ENCODE assay signal across 24 cellular contexts in genomic region chr13:66926851-66927524, GRCh38.
DNase-seq lines count a peak whose midpoint lies in the region; ATAC-seq and TF ChIP-seq lines count a peak whose summit lies in the region.
"Had no signal": no experiment of that assay in that cellular context is flagged by ENCODE, and none has a peak within 500 bp of the region (broad histone marks: within the 10 kb centered on the region; RNA-seq: fewer than 3 reads in every experiment).

No MANE protein-coding gene starts in this region.

- no peak overlapping the region for H3K27ac Mint-ChIP-seq in naive thymus-derived CD8-positive, alpha-beta T cell
- H3K27ac Mint-ChIP-seq: activated naive CD4-positive, alpha-beta T cell treated with anti-CD3 and anti-CD28 coated beads, Interleukin-2, amount 50 U/mL, for 72 hours; CD14-positive monocyte had no signal

- H3K27me3 ChIP-seq in IMR-90 (ENCODE audit: control insufficient read depth, insufficient read depth, low read length) (no peaks in the 10 kb centered on the region), adipocyte (replicated peaks; ENCODE audit: control insufficient read depth, insufficient read depth, low read length) (no peaks in the 10 kb centered on the region), left lung (no peaks in the 10 kb centered on the region), esophagus squamous epithelium (no peaks in the 10 kb centered on the region), stomach (no peaks in the 10 kb centered on the region)
- H3K27me3 ChIP-seq: uterus had no signal

- peak; percentile 14 for DNase-seq in Daoy (ENCODE audit: low read depth)
- peak; percentile 37 for DNase-seq in IMR-90
- DNase-seq in adipocyte (ENCODE audit: low read depth): peak; percentile 7
- no peak for DNase-seq in left lung
- no peak for DNase-seq in esophagus squamous epithelium (lab: John Stamatoyannopoulos, UW)
- DNase-seq in naive thymus-derived CD8-positive, alpha-beta T cell: no peak
- DNase-seq in GDM1 (lab: John Stamatoyannopoulos, UW): no peak
- DNase-seq in stomach: no peak
- DNase-seq: activated T-cell treated with anti-CD3 and anti-CD28 coated beads, Interleukin-2, amount 50 U/mL, for 72 hours; DMS 273 treated with DMSO at 0.1 percent for 48 hours; mesendoderm; NCI-H1092 treated with DMSO at 0.1 percent for 48 hours; NCI-H2171; psoas muscle; stimulated activated CD8-positive, alpha-beta memory T cell treated with anti-CD3 and anti-CD28 coated beads, Interleukin-4, amount 100 ng/mL, for 48 hours; uterus had no signal

- H3K9me3 ChIP-seq in IMR-90 (ENCODE audit: control insufficient read depth, insufficient read depth, low read length) (no peaks in the 10 kb centered on the region), adipocyte (ENCODE audit: control insufficient read depth, low read length) (no peaks in the 10 kb centered on the region), left lung (no peaks in the 10 kb centered on the region), esophagus squamous epithelium (no peaks in the 10 kb centered on the region), stomach (no peaks in the 10 kb centered on the region)
- H3K9me3 ChIP-seq: psoas muscle, uterus had no signal

- no peak overlapping the region for H2BK120ac ChIP-seq in IMR-90 (ENCODE audit: low read depth, low read length)

- H2AFZ ChIP-seq in IMR-90 (replicated peaks; ENCODE audit: low read length, poor library complexity): no peak overlapping the region

- no peaks in the 10 kb centered on the region for H3K79me1 ChIP-seq in IMR-90 (ENCODE audit: low read depth in 1 of 2, low read length in 2 of 2)

- no peak overlapping the region for H2AK9ac ChIP-seq in IMR-90 (replicated peaks; ENCODE audit: low read depth, low read length, poor library complexity)

- H3K9me3 Mint-ChIP-seq in naive thymus-derived CD8-positive, alpha-beta T cell: peaks cover 0 to 5% (median 0%) of the 10 kb centered on the region in 9 donors
- H3K9me3 Mint-ChIP-seq: activated naive CD4-positive, alpha-beta T cell treated with anti-CD3 and anti-CD28 coated beads, Interleukin-2, amount 50 U/mL, for 72 hours; activated T-cell treated with anti-CD3 and anti-CD28 coated beads, Interleukin-2, amount 50 U/mL, for 72 hours; nephron had no signal

- no peak overlapping the region for H4K8ac ChIP-seq in IMR-90 (ENCODE audit: low read depth in 2 of 2, low read length in 2 of 2)

- no peaks in the 10 kb centered on the region for H3K4me1 Mint-ChIP-seq in naive thymus-derived CD8-positive, alpha-beta T cell
- H3K4me1 Mint-ChIP-seq: CD14-positive monocyte, nephron had no signal

- in situ Hi-C loops in IMR-90 (cut with MboI; ENCODE audit: low sequenced_read_pairs): no loop called here

- TF ChIP-seq POLR2A in IMR-90 (IDR thresholded peaks at IDR 0.05; ENCODE audit: low read depth, low read length): no peak
- TF ChIP-seq POLR2A in esophagus squamous epithelium (IDR thresholded peaks at IDR 0.05): no peak
- no peak for TF ChIP-seq POLR2A in stomach (IDR thresholded peaks at IDR 0.05)

- dilution Hi-C loops in IMR-90 (cut with HindIII; ENCODE audit: low sequenced_read_pairs, unreplicated experiment): no loop called here

- no peak overlapping the region for H3K9ac ChIP-seq in IMR-90 (ENCODE audit: low read depth, low read length)
- H3K9ac ChIP-seq in adipocyte (ENCODE audit: low read length): no peak overlapping the region
- H3K9ac ChIP-seq: KMS-11 had no signal

- no peak overlapping the region for H3K23ac ChIP-seq in IMR-90 (ENCODE audit: low read depth, low read length)

- WGBS in IMR-90 (ENCODE audit: extremely low coverage in 2 of 2, insufficient read length in 1 of 2), 2 experiments: no CpG with 5 or more reads among the region's 6 CpGs
- 38 to 50% methylated on average over 6 of the region's 6 CpGs for WGBS in esophagus squamous epithelium, 2 donors
- WGBS in stomach, 5 donors: 66 to 80% (median 76%) methylated on average over 6 of the region's 6 CpGs

- TF ChIP-seq CTCF in IMR-90 (conservative IDR thresholded peaks at IDR 0.05; ENCODE audit: low read depth, low read length) (no peak), left lung (IDR thresholded peaks at IDR 0.05) (no peak), esophagus squamous epithelium (IDR thresholded peaks at IDR 0.05) (no peak), stomach (IDR thresholded peaks at IDR 0.05) (no peak)

- no peak overlapping the region for H3K4me2 ChIP-seq in IMR-90 (ENCODE audit: low read depth, low read length)
- H3K4me2 ChIP-seq: KMS-11 had no signal

- no TSS peak for BruUV-seq in IMR-90 (replicated peaks; lab: Mats Ljungman, UMichigan)

- H3K4me1 ChIP-seq in IMR-90 (ENCODE audit: control insufficient read depth, insufficient read depth, low read length): no peaks in the 10 kb centered on the region
- no peaks in the 10 kb centered on the region for H3K4me1 ChIP-seq in adipocyte (ENCODE audit: control insufficient read depth, insufficient read depth, low read length)
- H3K4me1 ChIP-seq in left lung: no peaks in the 10 kb centered on the region
- no peaks in the 10 kb centered on the region for H3K4me1 ChIP-seq in esophagus squamous epithelium
- H3K4me1 ChIP-seq in stomach: no peaks in the 10 kb centered on the region
- H3K4me1 ChIP-seq: psoas muscle, uterus had no signal

- no peaks in the 10 kb centered on the region for H4K20me1 ChIP-seq in IMR-90 (ENCODE audit: insufficient read depth, low read length)

- POLR2A ChIA-PET in IMR-90 (lab: Charles Lee; ENCODE audit: unreplicated experiment): no interaction called here
- POLR2A ChIA-PET in naive thymus-derived CD8-positive, alpha-beta T cell (lab: Charles Lee): no interaction called here

- H3K4ac ChIP-seq in IMR-90 (ENCODE audit: low read depth, low read length): no peak overlapping the region

- H3K18ac ChIP-seq in IMR-90 (ENCODE audit: low read depth, low read length): no peak overlapping the region

- ATAC-seq in IMR-90 (ENCODE audit: low read depth) (peak; percentile 60), left lung (peak; percentile 14)
- ATAC-seq in naive thymus-derived CD8-positive, alpha-beta T cell: no peak
- ATAC-seq: activated CD4-positive, CD25-positive, alpha-beta regulatory T cell treated with anti-CD3 and anti-CD28 coated beads, Interleukin-2, amount 50 U/mL, for 24 hours; activated naive CD4-positive, alpha-beta T cell treated with anti-CD3 and anti-CD28 coated beads, Interleukin-2, amount 50 U/mL, for 72 hours; activated T-cell treated with anti-CD3 and anti-CD28 coated beads, Interleukin-2, amount 50 U/mL, for 72 hours; Panc1; psoas muscle had no signal

- H2BK15ac ChIP-seq in IMR-90 (ENCODE audit: low read depth, low read length): no peak overlapping the region

- no peaks in the 10 kb centered on the region for H3K36me3 ChIP-seq in IMR-90 (ENCODE audit: control insufficient read depth, insufficient read depth, low read length)
- H3K36me3 ChIP-seq in adipocyte (ENCODE audit: control insufficient read depth, insufficient read depth, low read length, severe bottlenecking): no peaks in the 10 kb centered on the region
- no peaks in the 10 kb centered on the region for H3K36me3 ChIP-seq in left lung
- H3K36me3 ChIP-seq in esophagus squamous epithelium: no peaks in the 10 kb centered on the region
- no peaks in the 10 kb centered on the region for H3K36me3 ChIP-seq in stomach
- H3K36me3 ChIP-seq: uterus had no signal

- TF ChIP-seq RAD21 in IMR-90 (IDR thresholded peaks at IDR 0.05; ENCODE audit: low read length): no peak

- no peak overlapping the region for H3K14ac ChIP-seq in IMR-90 (replicated peaks; ENCODE audit: low read depth, low read length)

- TF ChIP-seq EP300 in stomach (IDR thresholded peaks at IDR 0.05): no peak

- intact Hi-C loops in IMR-90 (cut with micrococcal nuclease) (no loop called here), left lung (cut with DNase I) (no loop called here), esophagus squamous epithelium (cut with DNase I) (no loop called here), stomach (cut with DNase I; ENCODE audit: low total_unique reads) (no loop called here)

- no peaks in the 10 kb centered on the region for H3K36me3 Mint-ChIP-seq in naive thymus-derived CD8-positive, alpha-beta T cell
- H3K36me3 Mint-ChIP-seq: activated naive CD4-positive, alpha-beta T cell treated with anti-CD3 and anti-CD28 coated beads, Interleukin-2, amount 50 U/mL, for 72 hours; CD14-positive monocyte had no signal

- no peaks in the 10 kb centered on the region for H3K27me3 Mint-ChIP-seq in naive thymus-derived CD8-positive, alpha-beta T cell

- no peak overlapping the region for H2BK5ac ChIP-seq in IMR-90 (ENCODE audit: low read depth, low read length, poor library complexity, severe bottlenecking)

- no peak overlapping the region for H3K56ac ChIP-seq in IMR-90 (ENCODE audit: extremely low read depth, insufficient read depth, low read length)

- H4K91ac ChIP-seq in IMR-90 (ENCODE audit: insufficient read depth, low read depth, low read length): no peak overlapping the region

- H2AK5ac ChIP-seq in IMR-90 (ENCODE audit: low read depth, low read length): no peak overlapping the region

- H4K5ac ChIP-seq in IMR-90 (ENCODE audit: low read depth, low read length): no peak overlapping the region

- H3K9me1 ChIP-seq in IMR-90 (ENCODE audit: insufficient read depth, low read length): no peaks in the 10 kb centered on the region

- H2BK20ac ChIP-seq in IMR-90 (ENCODE audit: low read depth, low read length): no peak overlapping the region

- CTCF ChIA-PET in IMR-90 (lab: Yijun Ruan, JAX): interaction anchor here (0.6 kb wide), 1 partner anchor 118 kb away, joined by 3 read pairs; no protein-coding TSS in a partner anchor

- no peak overlapping the region for H3K4me3 Mint-ChIP-seq in naive thymus-derived CD8-positive, alpha-beta T cell
- H3K4me3 Mint-ChIP-seq: activated T-cell treated with anti-CD3 and anti-CD28 coated beads, Interleukin-2, amount 50 U/mL, for 72 hours; CD14-positive monocyte; nephron had no signal

- H3K4me3 ChIP-seq in IMR-90 (ENCODE audit: insufficient read depth, low read depth, low read length): no peak overlapping the region
- H3K4me3 ChIP-seq in adipocyte (ENCODE audit: low read length): no peak overlapping the region
- H3K4me3 ChIP-seq in left lung: no peak overlapping the region
- H3K4me3 ChIP-seq in esophagus squamous epithelium: no peak overlapping the region
- no peak overlapping the region for H3K4me3 ChIP-seq in stomach
- H3K4me3 ChIP-seq: coronary artery, psoas muscle, SK-N-MC, uterus had no signal

- H3K27ac ChIP-seq in IMR-90 (ENCODE audit: insufficient read depth, low read length): no peak overlapping the region
- H3K27ac ChIP-seq in left lung: no peak overlapping the region
- H3K27ac ChIP-seq in esophagus squamous epithelium: no peak overlapping the region
- H3K27ac ChIP-seq in stomach: no peak overlapping the region
- H3K27ac ChIP-seq: coronary artery, KMS-11, psoas muscle, SK-N-MC, uterus had no signal

TF ChIP-seq in IMR-90, 13 proteins besides CTCF, POLR2A, EP300 and RAD21 (continues in another document):
- TF ChIP-seq CEBPB (IDR thresholded peaks at IDR 0.05; ENCODE audit: low read depth, low read length): no peak

Comparison
In these comparisons a context has a peak if more than half of its experiments do, and no peak if none do; other contexts are left out.
1. DNase-seq: peak in Daoy (single experiment), IMR-90 (single experiment) and adipocyte (single experiment); none in left lung (0 of 2), esophagus squamous epithelium (single experiment), naive thymus-derived CD8-positive, alpha-beta T cell (0 of 10), GDM1 (single experiment) and stomach (single experiment).
2. ATAC-seq: peak in IMR-90 (single experiment) and left lung (single experiment); none in naive thymus-derived CD8-positive, alpha-beta T cell (0 of 2).